13 cellular contexts compared by ENCODE assay signal in the genomic region with DNA sequence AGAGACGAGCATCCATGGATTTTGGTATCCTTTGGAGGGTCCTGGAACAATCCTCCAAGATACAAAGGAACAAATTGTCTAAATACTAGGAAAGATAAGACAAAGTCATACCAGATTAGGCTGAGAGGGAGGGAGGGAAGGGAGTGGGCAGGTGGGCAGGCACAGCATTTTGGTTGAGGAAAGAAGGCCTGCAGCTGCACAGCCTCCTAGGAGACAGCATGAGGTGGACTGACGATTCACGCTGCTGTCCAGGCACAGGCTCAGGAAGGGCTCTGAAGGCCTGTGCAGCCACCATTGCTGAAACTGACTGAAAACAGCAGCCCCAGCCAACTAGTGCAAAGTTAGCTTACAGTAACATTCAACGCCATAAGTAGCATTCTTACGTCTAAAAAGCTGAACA.
DNase-seq lines count a peak whose midpoint lies in the region; ATAC-seq and TF ChIP-seq lines count a peak whose summit lies in the region.
"Had no signal": no experiment of that assay in that cellular context is flagged by ENCODE, and none has a peak within 500 bp of the region (broad histone marks: within the 10 kb centered on the region; RNA-seq: fewer than 3 reads in every experiment).

No MANE protein-coding gene starts in this region.

- WGBS in mesodermal cell (ENCODE audit: insufficient coverage in 2 of 2), 2 experiments: 69 to 77% methylated on average over 2 to 3 of the region's 5 CpGs
- WGBS in thyroid gland, 2 donors: 94% methylated on average over 5 of the region's 5 CpGs

- no peak for TF ChIP-seq POLR2A in thyroid gland (IDR thresholded peaks at IDR 0.05)

- H3K4me3 ChIP-seq in cardiac muscle cell: no peak overlapping the region
- H3K4me3 ChIP-seq in coronary artery: peak overlapping the region; percentile 35
- no peak overlapping the region for H3K4me3 ChIP-seq in mesodermal cell (ENCODE audit: extremely low read depth, insufficient read depth, low read length, poor library complexity, severe bottlenecking)
- H3K4me3 ChIP-seq in thyroid gland (replicated peaks in 1 of 3): no peak overlapping the region
- H3K4me3 ChIP-seq: BLaER1, GM23248 had no signal

- H3K9me3 ChIP-seq in cardiac muscle cell (ENCODE audit: low read depth) (no peaks in the 10 kb centered on the region), mesodermal cell (ENCODE audit: control insufficient read depth, low read length) (no peaks in the 10 kb centered on the region), thyroid gland (no peaks in the 10 kb centered on the region)
- H3K9me3 ChIP-seq: BLaER1, Caco-2 had no signal

- peaks cover 22% of the 10 kb centered on the region for H3K4me1 ChIP-seq in cardiac muscle cell (ENCODE audit: low read depth)
- H3K4me1 ChIP-seq in mesodermal cell (ENCODE audit: control insufficient read depth, insufficient read depth, low read length, poor library complexity, severe bottlenecking): peaks cover 49% of the 10 kb centered on the region
- peaks cover 34 to 57% of the 10 kb centered on the region in 2 donors for H3K4me1 ChIP-seq in thyroid gland

- no peak for ATAC-seq in left ventricle myocardium superior
- no peak for ATAC-seq in HG03135 (IDR thresholded peaks at IDR 0.05; ENCODE audit: unreplicated experiment)

- H3K36me3 ChIP-seq in cardiac muscle cell (no peaks in the 10 kb centered on the region), mesodermal cell (ENCODE audit: control insufficient read depth, insufficient read depth, low read length) (peaks cover 13% of the 10 kb centered on the region), thyroid gland (no peaks in the 10 kb centered on the region)

- H3K27ac ChIP-seq in cardiac muscle cell (peak overlapping the region; percentile 42), coronary artery (peak overlapping the region in 1 of 2 donors; percentile 75), mesodermal cell (ENCODE audit: low read depth, low read length, severe bottlenecking) (peak overlapping the region; percentile 2), thyroid gland (peak overlapping the region in 2 of 3 donors; percentile 13 to 21)
- H3K27ac ChIP-seq: BLaER1 had no signal

- intact Hi-C loops in left ventricle myocardium superior (cut with micrococcal nuclease): no loop called here
- intact Hi-C loops in thyroid gland (cut with DNase I): no loop called here

- H3K27me3 ChIP-seq in cardiac muscle cell (no peaks in the 10 kb centered on the region), thyroid gland (no peaks in the 10 kb centered on the region)
- H3K27me3 ChIP-seq: BLaER1 had no signal

- no peak for TF ChIP-seq CTCF in cardiac muscle cell (IDR thresholded peaks at IDR 0.05; ENCODE audit: low read depth, low read length)
- TF ChIP-seq CTCF in coronary artery (IDR thresholded peaks at IDR 0.05): no peak
- no peak for TF ChIP-seq CTCF in thyroid gland (IDR thresholded peaks at IDR 0.05)

- no peak for DNase-seq in cardiac muscle cell (ENCODE audit: low read depth in 1 of 2, low spot score in 1 of 2)
- no peak for DNase-seq in left ventricle myocardium superior
- no peak for DNase-seq in coronary artery (ENCODE audit: low spot score)
- DNase-seq in thyroid gland: no peak
- no peak for DNase-seq in DMS153 treated with DMSO at 0.1 percent for 48 hours (lab: John Stamatoyannopoulos, UW; ENCODE audit: unreplicated experiment)
- DNase-seq: 8988T; AML-193; Caco-2; CD8-positive, alpha-beta memory T cell; GM23248 had no signal
